ENCODE assay signal across 24 cellular contexts in genomic region chr5:31182146-31182545, GRCh38. TPM values are rescaled to one million over a fixed set of nuclear protein-coding genes. Genes with fewer than 3 reads are reported as not detected.
"Had no signal": no experiment of that assay in that cellular context is flagged by ENCODE, and none has a peak within 500 bp of the region (broad histone marks: within the 10 kb centered on the region; RNA-seq: fewer than 3 reads in every experiment).

No MANE protein-coding gene starts in this region.

- DNase-seq: effector CD4-positive, alpha-beta T cell; endodermal cell; foreskin fibroblast; heart right ventricle; hippocampal formation; islet precursor cell; left ventricle myocardium superior; lower lobe of right lung; naive thymus-derived CD8-positive, alpha-beta T cell; nephron progenitor cell; occipital lobe; ovary; psoas muscle; right cardiac atrium; sigmoid colon; stimulated activated CD4-positive, alpha-beta T cell treated with anti-CD3 and anti-CD28 coated beads, Interleukin-2, amount 100 ng/mL, for 24 hours; stimulated activated CD4-positive, alpha-beta T cell treated with anti-CD3 and anti-CD28 coated beads, Interleukin-4, amount 100 ng/mL, for 24 hours; stimulated activated naive CD4-positive, alpha-beta T cell treated with Interleukin-2 at 50 U/mL for 16 hours; stomach; thyroid gland had no signal

- H3K27ac Mint-ChIP-seq: endodermal cell; naive thymus-derived CD8-positive, alpha-beta T cell; nephron progenitor cell; stimulated activated effector memory CD8-positive, alpha-beta T cell treated with anti-CD3 and anti-CD28 coated beads, Interleukin-12 subunit alpha, Interleukin-12 subunit beta, amount 100 ng/mL, for 72 hours had no signal

- H3K9me3 Mint-ChIP-seq: endodermal cell had no signal

- H3K36me3 Mint-ChIP-seq: naive thymus-derived CD8-positive, alpha-beta T cell; stimulated activated effector memory CD8-positive, alpha-beta T cell treated with anti-CD3 and anti-CD28 coated beads, Interleukin-12 subunit alpha, Interleukin-12 subunit beta, amount 100 ng/mL, for 72 hours had no signal

- H3K4me3 Mint-ChIP-seq: endodermal cell; naive thymus-derived CD8-positive, alpha-beta T cell; nephron progenitor cell; stimulated activated effector memory CD8-positive, alpha-beta T cell treated with anti-CD3 and anti-CD28 coated beads, Interleukin-12 subunit alpha, Interleukin-12 subunit beta, amount 100 ng/mL, for 72 hours had no signal

- H3K4me1 Mint-ChIP-seq: endodermal cell; naive thymus-derived CD8-positive, alpha-beta T cell; stimulated activated effector memory CD8-positive, alpha-beta T cell treated with anti-CD3 and anti-CD28 coated beads, Interleukin-12 subunit alpha, Interleukin-12 subunit beta, amount 100 ng/mL, for 72 hours had no signal

- ATAC-seq: esophagus mucosa; gastroesophageal sphincter; heart right ventricle; left ventricle myocardium superior; lower lobe of right lung; naive thymus-derived CD8-positive, alpha-beta T cell; psoas muscle; right cardiac atrium; stimulated activated effector memory CD8-positive, alpha-beta T cell treated with anti-CD3 and anti-CD28 coated beads, Interleukin-12 subunit alpha, Interleukin-12 subunit beta, amount 100 ng/mL, for 72 hours had no signal

RNA-seq across cellular contexts. Expression of gene CDH6, which starts 11.3 kb away (rescaled TPM):
- total RNA-seq: myocyte; naive thymus-derived CD8-positive, alpha-beta T cell had no signal
